Comparison of ENCODE assay signal across 23 cellular contexts in genomic region chr5:81986126-81986525, GRCh38.
"Had no signal": no experiment of that assay in that cellular context is flagged by ENCODE, and none has a peak within 500 bp of the region (broad histone marks: within the 10 kb centered on the region; RNA-seq: fewer than 3 reads in every experiment).

No MANE protein-coding gene starts in this region.

- H3K9me3 Mint-ChIP-seq: memory B cell; natural killer cell treated with Interleukin-12 subunit alpha and Interleukin-12 subunit beta and Interleukin-15 and Interleukin-18, amount 100 ng/mL, for 72 hours had no signal

- H3K4me3 Mint-ChIP-seq: memory B cell; naive thymus-derived CD4-positive, alpha-beta T cell; natural killer cell treated with Interleukin-12 subunit alpha and Interleukin-12 subunit beta and Interleukin-15 and Interleukin-18, amount 100 ng/mL, for 72 hours; stimulated activated naive CD8-positive, alpha-beta T cell treated with anti-CD3 and anti-CD28 coated beads, Interleukin-15, Interleukin-2, amounts not matched to agents 100 ng/mL and 50 ng/mL, for 24 hours had no signal

- ATAC-seq: left cardiac atrium; left lobe of liver; left ventricle myocardium superior; mucosa of descending colon; naive thymus-derived CD4-positive, alpha-beta T cell; natural killer cell treated with Interleukin-12 subunit alpha and Interleukin-12 subunit beta and Interleukin-15 and Interleukin-18, amount 100 ng/mL, for 72 hours; right cardiac atrium; sciatic nerve; upper lobe of right lung had no signal

- H3K36me3 Mint-ChIP-seq: natural killer cell treated with Interleukin-12 subunit alpha and Interleukin-12 subunit beta and Interleukin-15 and Interleukin-18, amount 100 ng/mL, for 72 hours had no signal

- H3K4me1 Mint-ChIP-seq: memory B cell had no signal

- DNase-seq: hypothalamus; kidney glomerular epithelial cell; left cardiac atrium; left ventricle myocardium superior; midbrain; mucosa of descending colon; naive thymus-derived CD4-positive, alpha-beta T cell; ovary; retina; right cardiac atrium; stimulated activated CD4-positive, alpha-beta T cell treated with anti-CD3 and anti-CD28 coated beads, Interleukin-12 subunit alpha, Interleukin-12 subunit beta, amount 100 ng/mL, for 4 hours; stimulated activated CD4-positive, alpha-beta T cell treated with anti-CD3 and anti-CD28 coated beads, Interleukin-15, amount 100 ng/mL, for 24 hours; stimulated activated CD4-positive, alpha-beta T cell treated with anti-CD3 and anti-CD28 coated beads, Interleukin-2, amount 100 ng/mL, for 24 hours; stimulated activated CD4-positive, alpha-beta T cell treated with anti-CD3 and anti-CD28 coated beads, Interleukin-4, amount 100 ng/mL, for 1 hour; stimulated activated naive CD4-positive, alpha-beta T cell; tibial artery; trophoblast cell; upper lobe of right lung had no signal

- H3K27ac Mint-ChIP-seq: memory B cell; naive thymus-derived CD4-positive, alpha-beta T cell; natural killer cell treated with Interleukin-12 subunit alpha and Interleukin-12 subunit beta and Interleukin-15 and Interleukin-18, amount 100 ng/mL, for 72 hours; stimulated activated naive CD8-positive, alpha-beta T cell treated with anti-CD3 and anti-CD28 coated beads, Interleukin-15, Interleukin-2, amounts not matched to agents 100 ng/mL and 50 ng/mL, for 24 hours had no signal

- H3K27me3 Mint-ChIP-seq: memory B cell; naive thymus-derived CD4-positive, alpha-beta T cell; natural killer cell treated with Interleukin-12 subunit alpha and Interleukin-12 subunit beta and Interleukin-15 and Interleukin-18, amount 100 ng/mL, for 72 hours; stimulated activated naive CD8-positive, alpha-beta T cell treated with anti-CD3 and anti-CD28 coated beads, Interleukin-15, Interleukin-2, amounts not matched to agents 100 ng/mL and 50 ng/mL, for 24 hours had no signal
